Comparison of ENCODE assay signal across 8 cellular contexts in the genomic region with DNA sequence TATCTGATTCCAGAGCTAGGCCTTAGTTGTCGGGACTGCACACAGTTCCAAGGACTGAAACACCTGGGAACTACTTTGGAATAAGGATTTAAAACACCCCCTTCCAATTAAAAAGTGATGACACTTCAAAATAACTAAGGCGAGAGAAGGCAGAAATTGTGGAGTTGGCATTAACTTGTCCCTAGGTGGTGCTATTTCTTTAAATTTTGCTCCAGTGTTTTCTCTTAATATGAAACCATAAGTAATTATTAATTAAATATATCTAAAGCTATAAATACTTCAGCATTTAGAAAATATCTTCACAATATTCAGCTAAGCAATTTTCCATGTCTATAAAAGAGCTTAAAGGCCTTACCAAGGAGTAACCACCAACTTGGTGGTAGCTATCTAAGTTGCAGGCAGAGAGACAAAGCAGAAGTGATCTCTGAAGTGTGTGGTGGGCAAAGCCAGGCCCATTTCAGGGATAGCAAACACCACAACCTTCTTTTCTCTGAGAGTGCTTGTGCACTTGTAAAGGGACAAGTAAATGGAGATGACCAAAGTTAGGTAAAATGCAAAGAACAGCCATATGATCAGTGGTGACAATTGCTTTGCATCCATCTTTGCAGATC.
DNase-seq lines count a peak whose midpoint lies in the region; ATAC-seq and TF ChIP-seq lines count a peak whose summit lies in the region.

No MANE protein-coding gene starts in this region.

- H3K27ac ChIP-seq in HCT116 (ENCODE audit: low read depth, low read length) = no peak overlapping the region
- no peak overlapping the region for H3K27ac ChIP-seq in caudate nucleus (ENCODE audit: low read depth, low read length)

- RAD21 ChIA-PET in HCT116 (lab: Charles Lee; ENCODE audit: low non-redundant PET in 1 of 2, low total read pairs in 2 of 2, uncharacterized antibody in 2 of 2, unreplicated experiment in 2 of 2) = interaction anchor here in 1 of 2 experiments (1.5 kb wide), 1 partner anchor 55 kb away, joined by 3 read pairs; no protein-coding TSS in a partner anchor

- intact Hi-C loops in HCT116 (cut with micrococcal nuclease) = loop anchor here (1.0 to 5.0 kb wide), 3 partner anchors 54 to 664 kb away; no protein-coding TSS in a partner anchor
- intact Hi-C loops in left colon (cut with DNase I, micrococcal nuclease) = loop anchor here (5.0 to 10.0 kb wide), 2 partner anchors 261 to 264 kb away; no protein-coding TSS in a partner anchor

- CTCF ChIA-PET in activated naive CD4-positive, alpha-beta T cell treated with anti-CD3 and anti-CD28 coated beads, Interleukin-2, amount 10 ng/mL, durations not matched to agents 7 days and 5 days (lab: Charles Lee) = interaction anchor here (0.6 to 5.3 kb wide), 52 partner anchors 8 to 932 kb away, joined by 3 to 68 read pairs (median 4); partner anchors contain the start of gene ANKRD44
- CTCF ChIA-PET in HCT116 (lab: Charles Lee) = interaction anchor here (0.7 to 2.0 kb wide), 22 partner anchors 10 to 1504 kb away, joined by 3 to 18 read pairs (median 3); no protein-coding TSS in a partner anchor

- H3K4me2 ChIP-seq in HCT116 (ENCODE audit: low read length) = no peak overlapping the region

- no peaks in the 10 kb centered on the region for H3K27me3 Mint-ChIP-seq in activated naive CD4-positive, alpha-beta T cell treated with anti-CD3 and anti-CD28 coated beads, Interleukin-2, amount 10 ng/mL, durations not matched to agents 7 days and 5 days

- TF ChIP-seq CTCF in HCT116 (IDR thresholded peaks at IDR 0.05 in 2 of 3, conservative IDR thresholded peaks at IDR 0.05 in 1 of 3; ENCODE audit: borderline replicate concordance in 1 of 3, insufficient read depth in 1 of 3, low read depth in 2 of 3, low read length in 2 of 3) (peak; percentile 45 to 72 (median 48)), astrocyte of the spinal cord (IDR thresholded peaks at IDR 0.05; ENCODE audit: low read depth, low read length) (peak; percentile 53)

- in situ Hi-C loops in astrocyte of the spinal cord (cut with HindIII; ENCODE audit: low sequenced_read_pairs) = no loop called here

- H3K4me3 ChIP-seq in HCT116 (replicated peaks in 1 of 2; ENCODE audit: low read depth in 1 of 2, low read length in 2 of 2) (no peak overlapping the region), astrocyte of the spinal cord (ENCODE audit: low read depth, low read length) (no peak overlapping the region)

- H3K4me1 Mint-ChIP-seq in activated naive CD4-positive, alpha-beta T cell treated with anti-CD3 and anti-CD28 coated beads, Interleukin-2, amount 10 ng/mL, durations not matched to agents 7 days and 5 days = peaks cover 15% of the 10 kb centered on the region

- no peaks in the 10 kb centered on the region for H3K36me3 ChIP-seq in HCT116 (ENCODE audit: control insufficient read depth in 1 of 2, insufficient read depth in 2 of 2, low read length in 2 of 2)

- H3K9me2 ChIP-seq in HCT116 (ENCODE audit: insufficient read depth) = no peaks in the 10 kb centered on the region

- TF ChIP-seq RAD21 in HCT116 (IDR thresholded peaks at IDR 0.05; ENCODE audit: low read depth) = peak; percentile 71

- peaks cover 35% of the 10 kb centered on the region for H3K36me3 Mint-ChIP-seq in activated naive CD4-positive, alpha-beta T cell treated with anti-CD3 and anti-CD28 coated beads, Interleukin-2, amount 10 ng/mL, durations not matched to agents 7 days and 5 days

- H3K4me1 ChIP-seq in HCT116 (ENCODE audit: control insufficient read depth in 1 of 2, insufficient read depth in 2 of 2, low read length in 2 of 2) = no peaks in the 10 kb centered on the region

- POLR2A ChIA-PET in HCT116 (lab: Charles Lee) = no interaction called here

- TF ChIP-seq POLR2A in HCT116 (IDR thresholded peaks at IDR 0.05; ENCODE audit: borderline replicate concordance, extremely low read depth, insufficient read depth, insufficient read length) = no peak

- ATAC-seq in HCT116 = peak; percentile 54; the same call in 1 of the 2 replicates
- peak; percentile 34 for ATAC-seq in left colon
- ATAC-seq in HG02884 (IDR thresholded peaks at IDR 0.05; ENCODE audit: unreplicated experiment) = no peak

- no peaks in the 10 kb centered on the region for H3K27me3 ChIP-seq in HCT116 (ENCODE audit: insufficient read depth, low read length)

- H3K4me3 Mint-ChIP-seq in activated naive CD4-positive, alpha-beta T cell treated with anti-CD3 and anti-CD28 coated beads, Interleukin-2, amount 10 ng/mL, durations not matched to agents 7 days and 5 days = no peak overlapping the region

- H3K27ac Mint-ChIP-seq in activated naive CD4-positive, alpha-beta T cell treated with anti-CD3 and anti-CD28 coated beads, Interleukin-2, amount 10 ng/mL, durations not matched to agents 7 days and 5 days = peak overlapping the region; percentile 63

- no peaks in the 10 kb centered on the region for H3K9me3 ChIP-seq in HCT116 (ENCODE audit: control insufficient read depth in 1 of 2, insufficient read depth in 1 of 2, low read depth in 1 of 2, low read length in 2 of 2)

- H4K20me1 ChIP-seq in HCT116 (ENCODE audit: insufficient read depth) = no peaks in the 10 kb centered on the region

- DNase-seq in activated naive CD4-positive, alpha-beta T cell treated with anti-CD3 and anti-CD28 coated beads, Interleukin-2, amount 10 ng/mL, durations not matched to agents 7 days and 5 days = no peak
- DNase-seq in activated naive CD4-positive, alpha-beta T cell treated with anti-CD3 and anti-CD28 coated beads, Interleukin-2, amount 50 U/mL, for 16 hours = no peak
- DNase-seq in HCT116 (ENCODE audit: low read depth, low spot score) = peak; percentile 18
- DNase-seq in NCI-H2196 treated with DMSO at 0.1 percent for 48 hours (lab: John Stamatoyannopoulos, UW; ENCODE audit: unreplicated experiment) = peak; percentile 48
- peak; percentile 45 for DNase-seq in astrocyte of the spinal cord (ENCODE audit: low read depth, low spot score)
- DNase-seq in left colon = no peak
- DNase-seq in caudate nucleus (lab: John Stamatoyannopoulos, UW) = no peak

- no TSS peak for BruUV-seq in HCT116 (replicated peaks; lab: Mats Ljungman, UMichigan)

- H3K9ac ChIP-seq in HCT116 (ENCODE audit: low read length) = no peak overlapping the region

- H2AFZ ChIP-seq in HCT116 (ENCODE audit: low read depth, low read length, poor library complexity, severe bottlenecking) = peak overlapping the region; percentile 19

- H3K79me2 ChIP-seq in HCT116 (ENCODE audit: insufficient read depth, low read length) = no peaks in the 10 kb centered on the region

- H3K9me3 Mint-ChIP-seq in activated naive CD4-positive, alpha-beta T cell treated with anti-CD3 and anti-CD28 coated beads, Interleukin-2, amount 10 ng/mL, durations not matched to agents 7 days and 5 days = no peaks in the 10 kb centered on the region

TF ChIP-seq in HCT116, 20 proteins besides CTCF, POLR2A, EP300 and RAD21:
- TF ChIP-seq TCF7L2 (IDR thresholded peaks at IDR 0.05; ENCODE audit: borderline replicate concordance, extremely low read depth, insufficient read depth, insufficient read length) (no peak), ELF1 (IDR thresholded peaks at IDR 0.05; ENCODE audit: borderline replicate concordance, low read depth) (no peak), MAX (IDR thresholded peaks at IDR 0.05) (no peak), REST (IDR thresholded peaks at IDR 0.05; ENCODE audit: low read depth) (no peak), SIN3A (IDR thresholded peaks at IDR 0.05; ENCODE audit: low read depth) (no peak), ZFX (IDR thresholded peaks at IDR 0.05) (no peak), FOSL1 (IDR thresholded peaks at IDR 0.05; ENCODE audit: low read depth) (no peak), ZNF274 (IDR thresholded peaks at IDR 0.05; ENCODE audit: low read depth, low read length) (no peak), SRF (IDR thresholded peaks at IDR 0.05; ENCODE audit: low read depth) (no peak), EZH2phosphoT487 (IDR thresholded peaks at IDR 0.05; ENCODE audit: borderline replicate concordance) (no peak), JUND (IDR thresholded peaks at IDR 0.05) (no peak), YY1 (IDR thresholded peaks at IDR 0.05; ENCODE audit: extremely low read depth, insufficient replicate concordance, low read depth, low read length) (no peak), POLR2AphosphoS5 (IDR thresholded peaks at IDR 0.05; ENCODE audit: low read depth, low read length) (no peak)
- TF ChIP-seq, protein P1, sequence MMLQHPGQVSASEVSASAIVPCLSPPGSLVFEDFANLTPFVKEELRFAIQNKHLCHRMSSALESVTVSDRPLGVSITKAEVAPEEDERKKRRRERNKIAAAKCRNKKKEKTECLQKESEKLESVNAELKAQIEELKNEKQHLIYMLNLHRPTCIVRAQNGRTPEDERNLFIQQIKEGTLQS (IDR thresholded peaks at IDR 0.05) = no peak

Comparison
In these comparisons a context has a peak if more than half of its experiments do, and no peak if none do; other contexts are left out.
1. DNase-seq: peak in HCT116 (single experiment), NCI-H2196 treated with DMSO at 0.1 percent for 48 hours (single experiment) and astrocyte of the spinal cord (single experiment); none in activated naive CD4-positive, alpha-beta T cell treated with anti-CD3 and anti-CD28 coated beads, Interleukin-2, amount 10 ng/mL, durations not matched to agents 7 days and 5 days (single experiment), activated naive CD4-positive, alpha-beta T cell treated with anti-CD3 and anti-CD28 coated beads, Interleukin-2, amount 50 U/mL, for 16 hours (single experiment), left colon (0 of 2) and caudate nucleus (0 of 61).